9 cellular contexts compared by ENCODE assay signal in genomic region chr14:87805315-87805723, GRCh38.
A peak's percentile ranks its signal among the peaks of the same experiment; 100 is the strongest.
DNase-seq lines count a peak whose midpoint lies in the region; ATAC-seq and TF ChIP-seq lines count a peak whose summit lies in the region.
"Had no signal": no experiment of that assay in that cellular context is flagged by ENCODE, and none has a peak within 500 bp of the region (broad histone marks: within the 10 kb centered on the region; RNA-seq: fewer than 3 reads in every experiment).

No MANE protein-coding gene starts in this region.

- H3K9me3 Mint-ChIP-seq in stimulated activated memory B cell treated with anti-CD40 and anti-IgM and Interleukin-4, amounts not matched to agents 10 μg/mL and 1 μg/mL and 100 μg/mL, for 72 hours, result peaks cover 3% of the 10 kb centered on the region
- H3K9me3 Mint-ChIP-seq: stimulated activated naive CD8-positive, alpha-beta T cell treated with anti-CD3 and anti-CD28 coated beads, Interleukin-15, Interleukin-2, amounts not matched to agents 100 ng/mL and 50 ng/mL, for 24 hours had no signal

- H3K4me3 ChIP-seq in Karpas-422 (ENCODE audit: low read length), result no peak overlapping the region
- H3K4me3 ChIP-seq in fibroblast of the aortic adventitia (ENCODE audit: low read depth, low read length), result no peak overlapping the region

- no peak overlapping the region for H3K4me3 Mint-ChIP-seq in stimulated activated memory B cell treated with anti-CD40 and anti-IgM and Interleukin-4, amounts not matched to agents 10 μg/mL and 1 μg/mL and 100 μg/mL, for 72 hours
- H3K4me3 Mint-ChIP-seq: stimulated activated naive CD8-positive, alpha-beta T cell treated with anti-CD3 and anti-CD28 coated beads, Interleukin-15, Interleukin-2, amounts not matched to agents 100 ng/mL and 50 ng/mL, for 24 hours had no signal

- H3K9me2 ChIP-seq in Karpas-422 (replicated peaks; ENCODE audit: insufficient read depth, low read length), result no peaks in the 10 kb centered on the region

- no peak overlapping the region for H3K27ac Mint-ChIP-seq in stimulated activated memory B cell treated with anti-CD40 and anti-IgM and Interleukin-4, amounts not matched to agents 10 μg/mL and 1 μg/mL and 100 μg/mL, for 72 hours
- H3K27ac Mint-ChIP-seq: stimulated activated naive CD8-positive, alpha-beta T cell treated with anti-CD3 and anti-CD28 coated beads, Interleukin-15, Interleukin-2, amounts not matched to agents 100 ng/mL and 50 ng/mL, for 24 hours had no signal

- peak; percentile 64 for TF ChIP-seq CTCF in fibroblast of the aortic adventitia (IDR thresholded peaks at IDR 0.05; ENCODE audit: insufficient read depth, low read length)

- peak overlapping the region; percentile 42; the same call in 1 of the 2 replicates for H3K27ac ChIP-seq in Karpas-422 (ENCODE audit: low read length)

- ATAC-seq in GM21447 (IDR thresholded peaks at IDR 0.05; ENCODE audit: unreplicated experiment) (peak; percentile 85), GM21381 (IDR thresholded peaks at IDR 0.05; ENCODE audit: unreplicated experiment) (no peak)
- no peak for ATAC-seq in stimulated activated memory B cell treated with anti-CD40 and anti-IgM and Interleukin-4, amounts not matched to agents 10 μg/mL and 1 μg/mL and 100 μg/mL, for 72 hours

- H3K36me3 ChIP-seq in Karpas-422 (ENCODE audit: insufficient read depth, low read length), result peaks cover 49% of the 10 kb centered on the region

- no peaks in the 10 kb centered on the region for H3K27me3 Mint-ChIP-seq in stimulated activated memory B cell treated with anti-CD40 and anti-IgM and Interleukin-4, amounts not matched to agents 10 μg/mL and 1 μg/mL and 100 μg/mL, for 72 hours

- no peaks in the 10 kb centered on the region for H3K79me2 ChIP-seq in Karpas-422 (ENCODE audit: low read length)

- H3K4me1 ChIP-seq in Karpas-422 (ENCODE audit: low read length), result peaks cover 3% of the 10 kb centered on the region; the same call in 1 of the 2 replicates

- H4K20me1 ChIP-seq in Karpas-422 (ENCODE audit: insufficient read depth, low read depth, low read length), result no peaks in the 10 kb centered on the region

- H3K9me3 ChIP-seq in Karpas-422 (ENCODE audit: low read length), result peaks cover 6% of the 10 kb centered on the region

- no peaks in the 10 kb centered on the region for H3K36me3 Mint-ChIP-seq in stimulated activated memory B cell treated with anti-CD40 and anti-IgM and Interleukin-4, amounts not matched to agents 10 μg/mL and 1 μg/mL and 100 μg/mL, for 72 hours

- H3K27me3 ChIP-seq in Karpas-422 (ENCODE audit: low read length), result no peaks in the 10 kb centered on the region

- 0 out of 2 replicates have a peak overlapping the region, but pooled peaks have one; percentile 2 for H2AFZ ChIP-seq in Karpas-422 (ENCODE audit: low read length)

- no peak overlapping the region for H3K4me2 ChIP-seq in Karpas-422 (ENCODE audit: low read depth, low read length, poor library complexity, severe bottlenecking)

- no peaks in the 10 kb centered on the region for H3K4me1 Mint-ChIP-seq in stimulated activated memory B cell treated with anti-CD40 and anti-IgM and Interleukin-4, amounts not matched to agents 10 μg/mL and 1 μg/mL and 100 μg/mL, for 72 hours

- H3K9ac ChIP-seq in Karpas-422 (ENCODE audit: low read length), result no peak overlapping the region

- peak; percentile 18 for DNase-seq in EL
- peak; percentile 94 for DNase-seq in Karpas-422
- DNase-seq in activated CD8-positive, alpha-beta memory T cell treated with anti-CD3 and anti-CD28 coated beads for 24 hours, result peak; percentile 79
- DNase-seq in fibroblast of the aortic adventitia (ENCODE audit: low read depth), result peak; percentile 52
- DNase-seq in stimulated activated CD4-positive, alpha-beta T cell treated with anti-CD3 and anti-CD28 coated beads, Interleukin-12 subunit alpha, Interleukin-12 subunit beta, amount 100 ng/mL, for 4 hours, result peak; percentile 40

Comparison
In these comparisons a context has a peak if more than half of its experiments do, and no peak if none do; other contexts are left out.
1. DNase-seq: peak in every context shown above with its lines; median percentile 94 in Karpas-422; 79 in activated CD8-positive, alpha-beta memory T cell treated with anti-CD3 and anti-CD28 coated beads for 24 hours; 52 in fibroblast of the aortic adventitia; 40 in stimulated activated CD4-positive, alpha-beta T cell treated with anti-CD3 and anti-CD28 coated beads, Interleukin-12 subunit alpha, Interleukin-12 subunit beta, amount 100 ng/mL, for 4 hours; 18 in EL.